8 cellular contexts compared by ENCODE assay signal in the genomic region with DNA sequence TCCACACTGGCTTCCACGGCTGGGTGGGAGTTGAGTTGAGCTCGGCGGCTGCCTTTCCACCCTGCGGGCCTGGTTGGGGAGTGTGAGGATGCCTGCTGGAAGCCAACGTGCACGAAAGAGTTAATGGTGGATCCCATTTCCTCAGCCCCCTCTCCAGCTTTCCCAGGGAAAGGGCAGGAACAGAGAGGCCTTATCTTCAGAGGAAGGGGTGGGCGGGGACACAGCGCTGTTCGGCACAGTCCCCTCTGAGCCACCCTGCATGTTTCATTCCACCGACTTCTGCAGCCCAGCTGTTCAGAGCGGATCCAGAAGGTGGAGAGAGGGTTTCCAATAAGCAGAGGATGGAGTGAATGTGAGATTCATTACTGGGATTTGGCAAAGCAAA.
A peak's percentile ranks its signal among the peaks of the same experiment; 100 is the strongest.
DNase-seq lines count a peak whose midpoint lies in the region; ATAC-seq and TF ChIP-seq lines count a peak whose summit lies in the region.

No MANE protein-coding gene starts in this region.

- TF ChIP-seq POLR2A in transverse colon (IDR thresholded peaks at IDR 0.05), result no peak
- no peak for TF ChIP-seq POLR2A in lower leg skin (IDR thresholded peaks at IDR 0.05)

- H3K27me3 ChIP-seq in transverse colon, result no peaks in the 10 kb centered on the region

- H3K27me3 Mint-ChIP-seq in activated T-cell treated with anti-CD3 and anti-CD28 coated beads, Interleukin-2, amount 50 U/mL, for 24 hours, result no peaks in the 10 kb centered on the region
- H3K27me3 Mint-ChIP-seq in activated naive CD8-positive, alpha-beta T cell treated with anti-CD3 and anti-CD28 coated beads, Interleukin-2, amount 10 ng/mL, durations not matched to agents 7 days and 5 days, result no peaks in the 10 kb centered on the region

- POLR2A ChIA-PET in activated naive CD8-positive, alpha-beta T cell treated with anti-CD3 and anti-CD28 coated beads, Interleukin-2, amount 10 ng/mL, durations not matched to agents 7 days and 5 days (lab: Charles Lee), result interaction anchor here (0.9 to 14.3 kb wide), 11 partner anchors 8 to 62 kb away, joined by 4 to 241 read pairs (median 5); no protein-coding TSS in a partner anchor

- H3K9me3 Mint-ChIP-seq in activated T-cell treated with anti-CD3 and anti-CD28 coated beads, Interleukin-2, amount 50 U/mL, for 24 hours, result no peaks in the 10 kb centered on the region
- H3K9me3 Mint-ChIP-seq in activated naive CD8-positive, alpha-beta T cell treated with anti-CD3 and anti-CD28 coated beads, Interleukin-2, amount 10 ng/mL, durations not matched to agents 7 days and 5 days, result no peaks in the 10 kb centered on the region

- peak overlapping the region; percentile 25 to 94 (median 62) for H3K27ac ChIP-seq in transverse colon

- peak overlapping the region; percentile 92 for H3K27ac Mint-ChIP-seq in activated T-cell treated with anti-CD3 and anti-CD28 coated beads, Interleukin-2, amount 50 U/mL, for 24 hours
- H3K27ac Mint-ChIP-seq in activated naive CD8-positive, alpha-beta T cell treated with anti-CD3 and anti-CD28 coated beads, Interleukin-2, amount 10 ng/mL, durations not matched to agents 7 days and 5 days, result peak overlapping the region; percentile 93

- no peaks in the 10 kb centered on the region for H3K9me3 ChIP-seq in transverse colon

- H3K4me1 ChIP-seq in transverse colon, result peaks cover 60 to 82% (median 64%) of the 10 kb centered on the region in 4 donors

- peak overlapping the region; percentile 78 for H3K4me3 Mint-ChIP-seq in activated T-cell treated with anti-CD3 and anti-CD28 coated beads, Interleukin-2, amount 50 U/mL, for 24 hours
- peak overlapping the region; percentile 93 for H3K4me3 Mint-ChIP-seq in activated naive CD8-positive, alpha-beta T cell treated with anti-CD3 and anti-CD28 coated beads, Interleukin-2, amount 10 ng/mL, durations not matched to agents 7 days and 5 days

- no peak for ATAC-seq in activated naive CD8-positive, alpha-beta T cell treated with anti-CD3 and anti-CD28 coated beads, Interleukin-2, amount 10 ng/mL, durations not matched to agents 7 days and 5 days (ENCODE audit: low read depth)

- H3K36me3 Mint-ChIP-seq in activated T-cell treated with anti-CD3 and anti-CD28 coated beads, Interleukin-2, amount 50 U/mL, for 24 hours (ENCODE audit: low read depth), result no peaks in the 10 kb centered on the region
- H3K36me3 Mint-ChIP-seq in activated naive CD8-positive, alpha-beta T cell treated with anti-CD3 and anti-CD28 coated beads, Interleukin-2, amount 10 ng/mL, durations not matched to agents 7 days and 5 days, result peaks cover 23% of the 10 kb centered on the region

- TF ChIP-seq EP300 in transverse colon (IDR thresholded peaks at IDR 0.05; ENCODE audit: low read depth), result no peak

- H3K4me3 ChIP-seq in transverse colon, result no peak overlapping the region
- no peak overlapping the region for H3K4me3 ChIP-seq in lower leg skin (ENCODE audit: low read depth, poor library complexity, severe bottlenecking)

- peak; percentile 56 for DNase-seq in activated T-cell treated with anti-CD3 and anti-CD28 coated beads, Interleukin-2, amount 50 U/mL, for 24 hours
- no peak for DNase-seq in activated T-cell treated with anti-CD3 and anti-CD28 coated beads, Interleukin-2, amount 50 U/mL, for 1 hour
- no peak for DNase-seq in activated naive CD8-positive, alpha-beta T cell treated with anti-CD3 and anti-CD28 coated beads, Interleukin-2, amount 10 ng/mL, durations not matched to agents 7 days and 5 days
- DNase-seq in islet precursor cell (peak; percentile 94), transverse colon (no peak), HuH-7 (ENCODE audit: low spot score) (no peak), NOMO-1 (lab: John Stamatoyannopoulos, UW; ENCODE audit: unreplicated experiment in 2 of 2) (no peak), lower leg skin (ENCODE audit: low spot score in 2 of 2) (no peak)

- 60% methylated on average over 11 of the region's 11 CpGs; no CpG with 5 or more reads in 1 of the 2 donors for WGBS in transverse colon (ENCODE audit: low coverage in 1 of 2), 2 donors
- 50 to 51% methylated on average over 11 of the region's 11 CpGs for WGBS in lower leg skin, 2 donors

- intact Hi-C loops in transverse colon (cut with DNase I; ENCODE audit: low total_unique reads) (no loop called here), lower leg skin (cut with DNase I; ENCODE audit: low total_unique reads) (loop anchor here (10.0 kb wide), 1 partner anchor 49 kb away; no protein-coding TSS in a partner anchor)

- TF ChIP-seq CTCF in transverse colon (IDR thresholded peaks at IDR 0.05), result no peak
- no peak for TF ChIP-seq CTCF in lower leg skin (IDR thresholded peaks at IDR 0.05)

- no peaks in the 10 kb centered on the region for H3K36me3 ChIP-seq in transverse colon

- in situ Hi-C loops in transverse colon (cut with MboI; ENCODE audit: low pct_ligation_motif_present in 1 of 4, low pct_unique_long_range_greater_than_20kb in 1 of 4, low sequenced_read_pairs in 3 of 4), result loop anchor here in 3 of 4 donors (10.0 to 25.0 kb wide), 2 partner anchors 59 to 99 kb away; no protein-coding TSS in a partner anchor

- peaks cover 99% of the 10 kb centered on the region for H3K4me1 Mint-ChIP-seq in activated T-cell treated with anti-CD3 and anti-CD28 coated beads, Interleukin-2, amount 50 U/mL, for 24 hours (ENCODE audit: low read depth)
- H3K4me1 Mint-ChIP-seq in activated naive CD8-positive, alpha-beta T cell treated with anti-CD3 and anti-CD28 coated beads, Interleukin-2, amount 10 ng/mL, durations not matched to agents 7 days and 5 days, result peaks cover 71% of the 10 kb centered on the region

Comparison
In these comparisons a context has a peak if more than half of its experiments do, and no peak if none do; other contexts are left out.
1. DNase-seq: peak in activated T-cell treated with anti-CD3 and anti-CD28 coated beads, Interleukin-2, amount 50 U/mL, for 24 hours (single experiment) and islet precursor cell (single experiment); none in activated T-cell treated with anti-CD3 and anti-CD28 coated beads, Interleukin-2, amount 50 U/mL, for 1 hour (single experiment), activated naive CD8-positive, alpha-beta T cell treated with anti-CD3 and anti-CD28 coated beads, Interleukin-2, amount 10 ng/mL, durations not matched to agents 7 days and 5 days (single experiment), transverse colon (single experiment), HuH-7 (single experiment), NOMO-1 (0 of 2) and lower leg skin (0 of 2).